In genomic region chr5:88190106-88190834, GRCh38 we compare ENCODE assay signal across 12 cellular contexts.
DNase-seq lines count a peak whose midpoint lies in the region; ATAC-seq, FAIRE-seq and TF ChIP-seq lines count a peak whose summit lies in the region.
"Had no signal": no experiment of that assay in that cellular context is flagged by ENCODE, and none has a peak within 500 bp of the region (broad histone marks: within the 10 kb centered on the region; RNA-seq: fewer than 3 reads in every experiment).

No MANE protein-coding gene starts in this region.

- H2BK120ac ChIP-seq in neuronal stem cell (ENCODE audit: low read depth, low read length): no peak overlapping the region

- H3K36me3 ChIP-seq in GM23338 (ENCODE audit: insufficient read depth) (peaks cover 8% of the 10 kb centered on the region; the same call in 1 of the 2 replicates), GM12878 (ENCODE audit: control insufficient read depth in 2 of 2, insufficient read depth in 2 of 2, low read length in 1 of 2) (peaks cover 0 to 4% of the 10 kb centered on the region in 2 experiments; a peak in 1 of 4 replicates), neuronal stem cell (replicated peaks in 1 of 2; ENCODE audit: control insufficient read depth in 2 of 2, insufficient read depth in 2 of 2, low read length in 2 of 2) (peaks cover 4 to 15% of the 10 kb centered on the region in 2 donors), esophagus squamous epithelium (peaks cover 0 to 40% (median 0%) of the 10 kb centered on the region in 3 donors)

- no peak for TF ChIP-seq EP300 in GM12878 (IDR thresholded peaks at IDR 0.05; ENCODE audit: borderline replicate concordance in 1 of 2, control insufficient read depth in 1 of 2, low read depth in 2 of 2, low read length in 2 of 2)

- BruUV-seq in GM12878 (replicated peaks; lab: Mats Ljungman, UMichigan): no TSS peak

- peak overlapping the region; percentile 25 for H3K4me3 Mint-ChIP-seq in CD4-positive, alpha-beta T cell
- no peak overlapping the region for H3K4me3 Mint-ChIP-seq in GM23338
- H3K4me3 Mint-ChIP-seq: central memory CD8-positive, alpha-beta T cell had no signal

- H4K20me1 ChIP-seq in GM23338 (replicated peaks; ENCODE audit: insufficient read depth) (no peaks in the 10 kb centered on the region), GM12878 (ENCODE audit: control insufficient read depth, insufficient read depth) (no peaks in the 10 kb centered on the region)

- intact Hi-C loops in CD4-positive, alpha-beta T cell (cut with DNase I, micrococcal nuclease): no loop called here
- intact Hi-C loops in GM12878 (cut with micrococcal nuclease; ENCODE audit: unreplicated experiment): no loop called here
- intact Hi-C loops in right cardiac atrium (cut with DNase I): no loop called here
- intact Hi-C loops in esophagus squamous epithelium (cut with DNase I): no loop called here

- no peak overlapping the region for H3K14ac ChIP-seq in neuronal stem cell (ENCODE audit: low read length)

- H2BK12ac ChIP-seq in neuronal stem cell (ENCODE audit: low read length): no peak overlapping the region

- TF ChIP-seq POLR2A in GM12878 (IDR thresholded peaks at IDR 0.05; ENCODE audit: low read depth, low read length) (no peak), esophagus squamous epithelium (IDR thresholded peaks at IDR 0.05) (no peak)

- 0 out of 2 replicates have a peak, but pooled peaks have one; percentile 13 for TF ChIP-seq RAD21 in GM12878 (IDR thresholded peaks at IDR 0.05; ENCODE audit: insufficient read depth, low read depth, low read length)

- no peak overlapping the region for H3K4me2 ChIP-seq in GM23338
- H3K4me2 ChIP-seq in GM12878 (ENCODE audit: control insufficient read depth, insufficient read depth): no peak overlapping the region
- no peak overlapping the region for H3K4me2 ChIP-seq in neuronal stem cell (ENCODE audit: insufficient read depth, low read length, poor library complexity, severe bottlenecking)

- H3K27ac Mint-ChIP-seq in CD4-positive, alpha-beta T cell: no peak overlapping the region
- H3K27ac Mint-ChIP-seq in GM23338: no peak overlapping the region

- H3F3A ChIP-seq in GM23338 (replicated peaks; ENCODE audit: low read depth): no peaks in the 10 kb centered on the region

- peaks cover 94% of the 10 kb centered on the region for H3K36me3 Mint-ChIP-seq in CD4-positive, alpha-beta T cell (ENCODE audit: low read depth)
- H3K36me3 Mint-ChIP-seq in GM23338 (ENCODE audit: low read depth): peaks cover 60% of the 10 kb centered on the region

- no peaks in the 10 kb centered on the region for H3K27me3 ChIP-seq in CD4-positive, alpha-beta T cell (ENCODE audit: control insufficient read depth, insufficient read depth, low read length)
- H3K27me3 ChIP-seq in GM23338 (ENCODE audit: insufficient read depth) (no peaks in the 10 kb centered on the region), GM12878 (replicated peaks in 1 of 2; ENCODE audit: control insufficient read depth in 2 of 2, insufficient read depth in 2 of 2, low read length in 1 of 2) (no peaks in the 10 kb centered on the region), neuronal stem cell (ENCODE audit: control insufficient read depth in 3 of 3, insufficient read depth in 3 of 3, low read depth in 1 of 3, low read length in 3 of 3) (no peaks in the 10 kb centered on the region), right cardiac atrium (ENCODE audit: control insufficient read depth, insufficient read depth) (no peaks in the 10 kb centered on the region), esophagus squamous epithelium (no peaks in the 10 kb centered on the region)
- H3K27me3 ChIP-seq: testis had no signal

- H2AFZ ChIP-seq in GM23338: no peak overlapping the region
- no peak overlapping the region for H2AFZ ChIP-seq in GM12878 (ENCODE audit: control insufficient read depth, low read depth, low read length)
- H2AFZ ChIP-seq in neuronal stem cell (ENCODE audit: low read length): no peak overlapping the region

- RAD21 ChIA-PET in GM12878 (lab: Charles Lee; ENCODE audit: unreplicated experiment): no interaction called here

- SMC1A ChIA-PET in GM12878 (lab: Charles Lee; ENCODE audit: uncharacterized antibody, unreplicated experiment): no interaction called here

- no peak overlapping the region for H4K8ac ChIP-seq in neuronal stem cell (ENCODE audit: low read depth, low read length)

- H3K79me1 ChIP-seq in neuronal stem cell (ENCODE audit: low read depth, low read length): no peaks in the 10 kb centered on the region

- H3K9ac ChIP-seq in GM12878 (ENCODE audit: control insufficient read depth, insufficient read depth, low read length) (no peak overlapping the region), neuronal stem cell (ENCODE audit: low read depth, low read length, poor library complexity) (no peak overlapping the region)

- no peak overlapping the region for H3K4ac ChIP-seq in neuronal stem cell (ENCODE audit: low read length)

- H3K9me2 ChIP-seq in GM23338 (ENCODE audit: insufficient read depth): no peaks in the 10 kb centered on the region

- H3K23ac ChIP-seq in neuronal stem cell (ENCODE audit: low read depth, low read length, poor library complexity): no peak overlapping the region

- H3K4me1 ChIP-seq in GM23338 (ENCODE audit: insufficient read depth) (no peaks in the 10 kb centered on the region), GM12878 (ENCODE audit: control insufficient read depth, insufficient read depth, low read length) (no peaks in the 10 kb centered on the region), neuronal stem cell (ENCODE audit: control insufficient read depth in 2 of 2, insufficient read depth in 1 of 2, low read depth in 1 of 2, low read length in 2 of 2) (no peaks in the 10 kb centered on the region), right cardiac atrium (ENCODE audit: control insufficient read depth, insufficient read depth, low read length) (no peaks in the 10 kb centered on the region), esophagus squamous epithelium (no peaks in the 10 kb centered on the region)
- H3K4me1 ChIP-seq: testis had no signal

- H3K27ac ChIP-seq in CD4-positive, alpha-beta T cell (ENCODE audit: low read depth, low read length): no peak overlapping the region
- H3K27ac ChIP-seq in GM23338 (ENCODE audit: low read depth) (no peak overlapping the region), GM12878 (ENCODE audit: control insufficient read depth, insufficient read depth) (no peak overlapping the region), neuronal stem cell (replicated peaks; ENCODE audit: low read length) (no peak overlapping the region), right cardiac atrium (ENCODE audit: low read length) (no peak overlapping the region), esophagus squamous epithelium (no peak overlapping the region)
- H3K27ac ChIP-seq: testis had no signal

- no peak overlapping the region for H2BK15ac ChIP-seq in neuronal stem cell (ENCODE audit: low read length)

- no peak for FAIRE-seq in GM12878 (lab: Jason Lieb, UNC)
- FAIRE-seq: D721Med, islet of Langerhans had no signal

- H3K4me3 ChIP-seq in GM23338: no peak overlapping the region
- H3K4me3 ChIP-seq in GM12878: no peak overlapping the region
- H3K4me3 ChIP-seq in neuronal stem cell (ENCODE audit: low read length in 2 of 2): no peak overlapping the region
- H3K4me3 ChIP-seq in right cardiac atrium (ENCODE audit: low read length): no peak overlapping the region
- no peak overlapping the region for H3K4me3 ChIP-seq in esophagus squamous epithelium
- H3K4me3 ChIP-seq: testis had no signal

- no peak for TF ChIP-seq CTCF in CD4-positive, alpha-beta T cell (IDR thresholded peaks at IDR 0.05)
- TF ChIP-seq CTCF in GM23338 (conservative IDR thresholded peaks at IDR 0.05; ENCODE audit: low read depth in 2 of 2) (peak; percentile 55 to 72), GM12878 (IDR thresholded peaks at IDR 0.05 in 2 of 3, conservative IDR thresholded peaks at IDR 0.05 in 1 of 3; ENCODE audit: control insufficient read depth in 2 of 3, extremely low read depth in 1 of 3, insufficient read depth in 1 of 3, low read depth in 3 of 3, low read length in 3 of 3) (no peak), esophagus squamous epithelium (IDR thresholded peaks at IDR 0.05) (no peak)

- H3K9me3 Mint-ChIP-seq in CD4-positive, alpha-beta T cell: peaks cover 3% of the 10 kb centered on the region
- H3K9me3 Mint-ChIP-seq in GM23338: peaks cover 35% of the 10 kb centered on the region

- POLR2A ChIA-PET in CD4-positive, alpha-beta T cell (lab: Charles Lee): interaction anchor here (0.9 kb wide), 1 partner anchor 11 kb away, joined by 3 read pairs; no protein-coding TSS in a partner anchor
- POLR2A ChIA-PET in GM12878 (lab: Charles Lee): no interaction called here

- no peaks in the 10 kb centered on the region for H3K4me1 Mint-ChIP-seq in CD4-positive, alpha-beta T cell (ENCODE audit: low read depth)
- peaks cover 5% of the 10 kb centered on the region; the same call in 2 of the 3 replicates for H3K4me1 Mint-ChIP-seq in GM23338
- H3K4me1 Mint-ChIP-seq: central memory CD8-positive, alpha-beta T cell had no signal

- DNase-seq in CD4-positive, alpha-beta T cell: no peak
- DNase-seq in GM23338 (ENCODE audit: low spot score): peak; percentile 53
- DNase-seq in GM12878 (ENCODE audit: low read depth, low spot score): no peak
- DNase-seq in neuronal stem cell (ENCODE audit: low spot score): no peak
- DNase-seq in cortex of kidney (lab: John Stamatoyannopoulos, UW): no peak
- no peak for DNase-seq in right cardiac atrium
- DNase-seq in esophagus squamous epithelium (lab: John Stamatoyannopoulos, UW): no peak
- DNase-seq: testis had no signal

- ATAC-seq in CD4-positive, alpha-beta T cell (ENCODE audit: poor library complexity): no peak
- ATAC-seq in GM23338 (no peak), GM12878 (no peak), right cardiac atrium (no peak), HG03045 (IDR thresholded peaks at IDR 0.05; ENCODE audit: unreplicated experiment) (no peak)

- H3K79me2 ChIP-seq in GM23338 (replicated peaks; ENCODE audit: insufficient read depth) (no peaks in the 10 kb centered on the region), GM12878 (ENCODE audit: control insufficient read depth, insufficient read depth, low read length) (no peaks in the 10 kb centered on the region)

- H3K27me3 Mint-ChIP-seq in CD4-positive, alpha-beta T cell: no peaks in the 10 kb centered on the region
- peaks cover 5% of the 10 kb centered on the region for H3K27me3 Mint-ChIP-seq in GM23338 (ENCODE audit: insufficient read depth, low read depth, poor library complexity)
- H3K27me3 Mint-ChIP-seq: central memory CD8-positive, alpha-beta T cell had no signal

- CTCF ChIA-PET in CD4-positive, alpha-beta T cell (lab: Charles Lee): no interaction called here
- CTCF ChIA-PET in GM12878 (lab: Yijun Ruan, JAX): no interaction called here

- in situ Hi-C loops in GM12878 (cut with MboI): no loop called here

- 83% methylated on average over 9 of the region's 9 CpGs for WGBS in GM12878 (ENCODE audit: insufficient coverage, insufficient replicate concordance, low lambda C conversion rate, missing lambda C conversion rate)
- no CpG with 5 or more reads among the region's 9 CpGs for WGBS in neuronal stem cell (ENCODE audit: extremely low coverage in 2 of 2, insufficient read length in 2 of 2, insufficient replicate concordance in 1 of 2), 2 donors
- 92% methylated on average over 9 of the region's 9 CpGs for WGBS in right cardiac atrium
- 88 to 95% methylated on average over 7 to 9 of the region's 9 CpGs for WGBS in esophagus squamous epithelium, 2 donors

- H3K18ac ChIP-seq in neuronal stem cell (ENCODE audit: low read length): no peak overlapping the region

- H3K9me3 ChIP-seq in CD4-positive, alpha-beta T cell (ENCODE audit: control insufficient read depth, low read length): peaks cover 30% of the 10 kb centered on the region
- peaks cover 13% of the 10 kb centered on the region for H3K9me3 ChIP-seq in GM12878 (replicated peaks; ENCODE audit: control insufficient read depth, insufficient read depth, low read length)
- H3K9me3 ChIP-seq in neuronal stem cell (replicated peaks in 1 of 2; ENCODE audit: control insufficient read depth in 2 of 2, insufficient read depth in 1 of 2, low read depth in 1 of 2, low read length in 2 of 2): peaks cover 0 to 10% of the 10 kb centered on the region in 2 donors
- H3K9me3 ChIP-seq in right cardiac atrium (ENCODE audit: control insufficient read depth, low read length): peaks cover 10% of the 10 kb centered on the region
- H3K9me3 ChIP-seq in esophagus squamous epithelium: peaks cover 0 to 39% (median 19%) of the 10 kb centered on the region in 3 donors
- H3K9me3 ChIP-seq: testis had no signal

- no peak overlapping the region for H2AK5ac ChIP-seq in neuronal stem cell (ENCODE audit: low read depth, low read length)

- peak overlapping the region; percentile 79 for H4K91ac ChIP-seq in neuronal stem cell (ENCODE audit: low read depth, low read length, poor library complexity)

- no peak overlapping the region for H2BK5ac ChIP-seq in neuronal stem cell (ENCODE audit: low read length)

Comparison
In these comparisons a context has a peak if more than half of its experiments do, and no peak if none do; other contexts are left out.
1. CTCF ChIP-seq: peak in GM23338 (2 of 2); none in CD4-positive, alpha-beta T cell (single experiment), GM12878 (0 of 3) and esophagus squamous epithelium (0 of 6).